In the genomic region with DNA sequence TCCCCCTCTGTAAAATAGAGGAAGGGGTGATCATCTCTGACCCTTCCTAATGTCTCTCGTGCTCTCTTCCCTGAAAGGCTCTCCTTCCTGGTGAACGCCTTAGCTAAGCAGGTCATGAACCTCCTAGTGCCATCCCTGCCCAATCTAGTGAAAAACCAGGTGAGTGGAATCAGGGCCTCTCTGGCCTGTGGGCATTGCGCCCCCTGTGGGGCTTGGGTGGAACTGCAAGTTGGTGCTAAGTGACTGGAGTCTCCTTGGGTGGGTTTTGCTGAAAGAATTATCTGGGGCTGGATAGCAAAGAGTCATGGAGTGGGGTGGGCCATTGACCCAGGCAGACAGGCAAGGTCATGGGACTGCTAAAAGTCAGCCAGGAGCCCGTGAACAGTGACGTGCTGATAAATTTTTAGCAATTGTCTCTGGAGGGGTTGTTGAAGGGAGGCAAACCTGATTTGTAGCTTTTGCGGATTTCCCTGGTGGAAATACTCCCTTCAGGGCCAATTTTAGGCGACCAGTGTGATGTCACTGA, we compare ENCODE assay signal across 8 cellular contexts. TPM values are rescaled to one million over a fixed set of nuclear protein-coding genes. Genes with fewer than 3 reads are reported as not detected.
A peak's percentile ranks its signal among the peaks of the same experiment; 100 is the strongest.
DNase-seq lines count a peak whose midpoint lies in the region; ATAC-seq and TF ChIP-seq lines count a peak whose summit lies in the region.

No MANE protein-coding gene starts in this region.

- DNase-seq in NCI-H524 (lab: John Stamatoyannopoulos, UW) (peak; percentile 72 to 85), NCI-H524 treated with DMSO at 0.1 percent for 48 hours (lab: John Stamatoyannopoulos, UW) (no peak), NCI-H2196 treated with DMSO at 0.1 percent for 48 hours (lab: John Stamatoyannopoulos, UW; ENCODE audit: unreplicated experiment) (peak; percentile 8), endothelial cell (ENCODE audit: low spot score) (peak; percentile 77), neuronal stem cell (ENCODE audit: low spot score) (peak; percentile 56), thoracic aorta (ENCODE audit: low spot score) (no peak)
- DNase-seq in activated CD8-positive, alpha-beta memory T cell treated with anti-CD3 and anti-CD28 coated beads, Interleukin-2, amount 10 ng/mL, durations not matched to agents 7 days and 5 days: peak; percentile 73

- no peak overlapping the region for H2BK15ac ChIP-seq in neuronal stem cell (ENCODE audit: low read length)

- no peak overlapping the region for H3K4me2 ChIP-seq in neuronal stem cell (ENCODE audit: insufficient read depth, low read length, poor library complexity, severe bottlenecking)

- H3K27ac Mint-ChIP-seq in activated CD8-positive, alpha-beta memory T cell treated with anti-CD3 and anti-CD28 coated beads, Interleukin-2, amount 10 ng/mL, durations not matched to agents 7 days and 5 days: no peak overlapping the region
- peak overlapping the region; percentile 26 for H3K27ac Mint-ChIP-seq in endothelial cell (ENCODE audit: unreplicated experiment)

- H2AK5ac ChIP-seq in neuronal stem cell (ENCODE audit: low read depth, low read length): peak overlapping the region; percentile 63

- H3K9me3 Mint-ChIP-seq in activated CD8-positive, alpha-beta memory T cell treated with anti-CD3 and anti-CD28 coated beads, Interleukin-2, amount 10 ng/mL, durations not matched to agents 7 days and 5 days (ENCODE audit: low read depth): no peaks in the 10 kb centered on the region
- H3K9me3 Mint-ChIP-seq in endothelial cell (ENCODE audit: unreplicated experiment): no peaks in the 10 kb centered on the region

- H2BK120ac ChIP-seq in neuronal stem cell (ENCODE audit: low read depth, low read length): no peak overlapping the region

- H2AFZ ChIP-seq in neuronal stem cell (ENCODE audit: low read length): no peak overlapping the region

- peaks cover 21% of the 10 kb centered on the region for H3K27me3 Mint-ChIP-seq in activated CD8-positive, alpha-beta memory T cell treated with anti-CD3 and anti-CD28 coated beads, Interleukin-2, amount 10 ng/mL, durations not matched to agents 7 days and 5 days
- H3K27me3 Mint-ChIP-seq in endothelial cell (ENCODE audit: unreplicated experiment): peaks cover 10% of the 10 kb centered on the region

- H3K9me3 ChIP-seq in neuronal stem cell (replicated peaks in 1 of 2; ENCODE audit: control insufficient read depth in 2 of 2, insufficient read depth in 1 of 2, low read depth in 1 of 2, low read length in 2 of 2) (no peaks in the 10 kb centered on the region), thoracic aorta (no peaks in the 10 kb centered on the region)

- H3K4me3 Mint-ChIP-seq in activated CD8-positive, alpha-beta memory T cell treated with anti-CD3 and anti-CD28 coated beads, Interleukin-2, amount 10 ng/mL, durations not matched to agents 7 days and 5 days: no peak overlapping the region
- H3K4me3 Mint-ChIP-seq in endothelial cell (ENCODE audit: unreplicated experiment): peak overlapping the region; percentile 73

- H3K14ac ChIP-seq in neuronal stem cell (ENCODE audit: low read length): no peak overlapping the region

- no peak overlapping the region for H3K23ac ChIP-seq in neuronal stem cell (ENCODE audit: low read depth, low read length, poor library complexity)

- WGBS in neuronal stem cell (ENCODE audit: extremely low coverage in 2 of 2, insufficient read length in 2 of 2, insufficient replicate concordance in 1 of 2), 2 donors: no CpG with 5 or more reads among the region's 7 CpGs

- H3K18ac ChIP-seq in neuronal stem cell (ENCODE audit: low read length): no peak overlapping the region

- no peaks in the 10 kb centered on the region for H3K36me3 Mint-ChIP-seq in activated CD8-positive, alpha-beta memory T cell treated with anti-CD3 and anti-CD28 coated beads, Interleukin-2, amount 10 ng/mL, durations not matched to agents 7 days and 5 days
- peaks cover 5% of the 10 kb centered on the region for H3K36me3 Mint-ChIP-seq in endothelial cell (ENCODE audit: low read depth, unreplicated experiment)

- no peak overlapping the region for H3K9ac ChIP-seq in neuronal stem cell (ENCODE audit: low read depth, low read length, poor library complexity)

- TF ChIP-seq CTCF in endothelial cell (IDR thresholded peaks at IDR 0.05; ENCODE audit: unreplicated experiment): peak; percentile 98
- TF ChIP-seq CTCF in thoracic aorta (IDR thresholded peaks at IDR 0.05): peak; percentile 55

- no peaks in the 10 kb centered on the region for H3K36me3 ChIP-seq in neuronal stem cell (replicated peaks in 1 of 2; ENCODE audit: control insufficient read depth in 2 of 2, insufficient read depth in 2 of 2, low read length in 2 of 2)
- no peaks in the 10 kb centered on the region for H3K36me3 ChIP-seq in thoracic aorta

- H3K27me3 ChIP-seq in neuronal stem cell (ENCODE audit: control insufficient read depth in 3 of 3, insufficient read depth in 3 of 3, low read depth in 1 of 3, low read length in 3 of 3) (peaks cover 0 to 9% (median 0%) of the 10 kb centered on the region in 3 experiments), thoracic aorta (replicated peaks; ENCODE audit: insufficient read depth) (no peaks in the 10 kb centered on the region)

- H4K8ac ChIP-seq in neuronal stem cell (ENCODE audit: low read depth, low read length): no peak overlapping the region

- peaks cover 2% of the 10 kb centered on the region for H3K79me1 ChIP-seq in neuronal stem cell (ENCODE audit: low read depth, low read length)

- no peak for ATAC-seq in activated CD8-positive, alpha-beta memory T cell treated with anti-CD3 and anti-CD28 coated beads, Interleukin-2, amount 10 ng/mL, durations not matched to agents 7 days and 5 days
- no peak for ATAC-seq in thoracic aorta (ENCODE audit: insufficient number of reproducible peaks, low FRiP score, low read depth)
- no peak for ATAC-seq in GM19467 (IDR thresholded peaks at IDR 0.05; ENCODE audit: unreplicated experiment)

- no peak overlapping the region for H3K4me3 ChIP-seq in neuronal stem cell (ENCODE audit: low read length in 2 of 2)
- H3K4me3 ChIP-seq in thoracic aorta: no peak overlapping the region

- peaks cover 0 to 1% of the 10 kb centered on the region in 2 donors for H3K4me1 ChIP-seq in neuronal stem cell (ENCODE audit: control insufficient read depth in 2 of 2, insufficient read depth in 1 of 2, low read depth in 1 of 2, low read length in 2 of 2)
- no peaks in the 10 kb centered on the region for H3K4me1 ChIP-seq in thoracic aorta (ENCODE audit: control insufficient read depth in 1 of 2, low read depth in 2 of 2)

- H3K27ac ChIP-seq in neuronal stem cell (replicated peaks; ENCODE audit: low read length) (no peak overlapping the region), thoracic aorta (no peak overlapping the region)

- no peak overlapping the region for H2BK12ac ChIP-seq in neuronal stem cell (ENCODE audit: low read length)

- H2BK5ac ChIP-seq in neuronal stem cell (ENCODE audit: low read length): no peak overlapping the region

- no peak overlapping the region for H3K4ac ChIP-seq in neuronal stem cell (ENCODE audit: low read length)

- H3K4me1 Mint-ChIP-seq in activated CD8-positive, alpha-beta memory T cell treated with anti-CD3 and anti-CD28 coated beads, Interleukin-2, amount 10 ng/mL, durations not matched to agents 7 days and 5 days: no peaks in the 10 kb centered on the region
- no peaks in the 10 kb centered on the region for H3K4me1 Mint-ChIP-seq in endothelial cell (ENCODE audit: unreplicated experiment)

- H4K91ac ChIP-seq in neuronal stem cell (ENCODE audit: low read depth, low read length, poor library complexity): peak overlapping the region; percentile 2

- CTCF ChIA-PET in activated CD8-positive, alpha-beta memory T cell treated with anti-CD3 and anti-CD28 coated beads, Interleukin-2, amount 10 ng/mL, durations not matched to agents 7 days and 5 days (lab: Charles Lee): interaction anchor here (0.7 to 2.0 kb wide), 8 partner anchors 9 to 496 kb away, joined by 3 to 10 read pairs (median 4); no protein-coding TSS in a partner anchor

RNA-seq across cellular contexts. Expression of gene BPIFB1, which starts 8.9 kb away (rescaled TPM):
- total RNA-seq in activated CD8-positive, alpha-beta memory T cell treated with anti-CD3 and anti-CD28 coated beads, Interleukin-2, amount 10 ng/mL, durations not matched to agents 7 days and 5 days: not detected
- total RNA-seq in endothelial cell (ENCODE audit: unreplicated experiment) (not detected), thoracic aorta (not detected)
- not detected for polyA plus RNA-seq in neuronal stem cell (2013, experiment 1 of 2)
- polyA plus RNA-seq in neuronal stem cell (2013, experiment 2 of 2): not detected

RNA-seq across cellular contexts. Expression of gene BPIFA1, which starts 56.1 kb away (rescaled TPM):
- total RNA-seq in activated CD8-positive, alpha-beta memory T cell treated with anti-CD3 and anti-CD28 coated beads, Interleukin-2, amount 10 ng/mL, durations not matched to agents 7 days and 5 days: not detected
- not detected for total RNA-seq in endothelial cell (ENCODE audit: unreplicated experiment)
- polyA plus RNA-seq in neuronal stem cell (2013, experiment 1 of 2): not detected
- polyA plus RNA-seq in neuronal stem cell (2013, experiment 2 of 2): not detected
- total RNA-seq in thoracic aorta: not detected

Comparison
In these comparisons a context has a peak if more than half of its experiments do, and no peak if none do; other contexts are left out.
1. DNase-seq: peak in NCI-H524 (2 of 2), NCI-H2196 treated with DMSO at 0.1 percent for 48 hours (single experiment), activated CD8-positive, alpha-beta memory T cell treated with anti-CD3 and anti-CD28 coated beads, Interleukin-2, amount 10 ng/mL, durations not matched to agents 7 days and 5 days (single experiment), endothelial cell (single experiment) and neuronal stem cell (single experiment); none in NCI-H524 treated with DMSO at 0.1 percent for 48 hours (single experiment) and thoracic aorta (single experiment).